In genomic region chr2:69459936-69460335, GRCh38 we compare ENCODE assay signal across 29 cellular contexts. TPM values are rescaled to one million over a fixed set of nuclear protein-coding genes. Genes with fewer than 3 reads are reported as not detected.
DNase-seq lines count a peak whose midpoint lies in the region; ATAC-seq and TF ChIP-seq lines count a peak whose summit lies in the region.
"Had no signal": no experiment of that assay in that cellular context is flagged by ENCODE, and none has a peak within 500 bp of the region (broad histone marks: within the 10 kb centered on the region; RNA-seq: fewer than 3 reads in every experiment).

No MANE protein-coding gene starts in this region.

- intact Hi-C loops in natural killer cell (cut with micrococcal nuclease) = no loop called here
- intact Hi-C loops in mucosa of descending colon (cut with DNase I, micrococcal nuclease) = no loop called here

- no peaks in the 10 kb centered on the region for H3K36me3 ChIP-seq in CD8-positive, alpha-beta memory T cell (ENCODE audit: insufficient read depth, low read length)
- H3K36me3 ChIP-seq in mucosa of descending colon (ENCODE audit: low read depth) = no peaks in the 10 kb centered on the region
- H3K36me3 ChIP-seq: SJCRH30 had no signal

- no peaks in the 10 kb centered on the region for H3K4me1 ChIP-seq in CD8-positive, alpha-beta memory T cell (ENCODE audit: insufficient read depth, low read length)
- H3K4me1 ChIP-seq in mucosa of descending colon (ENCODE audit: low read depth) = no peaks in the 10 kb centered on the region
- H3K4me1 ChIP-seq: A549, SJCRH30 had no signal

- H3K4me1 Mint-ChIP-seq in natural killer cell (peaks cover 8 to 14% of the 10 kb centered on the region in 2 donors), progenitor cell of endocrine pancreas (ENCODE audit: low read depth) (no peaks in the 10 kb centered on the region)
- H3K4me1 Mint-ChIP-seq in natural killer cell treated with Interleukin-12 subunit alpha and Interleukin-12 subunit beta and Interleukin-15 and Interleukin-18, amount 100 ng/mL, for 72 hours (ENCODE audit: low read depth in 2 of 2) = peaks cover 8 to 16% of the 10 kb centered on the region in 2 donors
- H3K4me1 Mint-ChIP-seq in CD8-positive, alpha-beta memory T cell = peaks cover 0 to 9% (median 9%) of the 10 kb centered on the region in 3 donors

- CTCF ChIA-PET in CD8-positive, alpha-beta memory T cell (lab: Charles Lee) = no interaction called here

- no peak overlapping the region for H3K27ac ChIP-seq in CD8-positive, alpha-beta memory T cell (ENCODE audit: low read depth, low read length)
- H3K27ac ChIP-seq: A549, C4-2B, PC-9, SJCRH30 had no signal

- H3K27me3 Mint-ChIP-seq in natural killer cell (ENCODE audit: low read depth in 2 of 2) = no peaks in the 10 kb centered on the region
- no peaks in the 10 kb centered on the region for H3K27me3 Mint-ChIP-seq in natural killer cell treated with Interleukin-12 subunit alpha and Interleukin-12 subunit beta and Interleukin-15 and Interleukin-18, amount 100 ng/mL, for 72 hours
- H3K27me3 Mint-ChIP-seq in CD8-positive, alpha-beta memory T cell = no peaks in the 10 kb centered on the region
- peaks cover 11% of the 10 kb centered on the region for H3K27me3 Mint-ChIP-seq in progenitor cell of endocrine pancreas

- no peaks in the 10 kb centered on the region for H3K27me3 ChIP-seq in CD8-positive, alpha-beta memory T cell (ENCODE audit: insufficient read depth, low read length, poor library complexity, severe bottlenecking)
- H3K27me3 ChIP-seq: MG63, SJCRH30 had no signal

- H3K4me3 ChIP-seq in CD8-positive, alpha-beta memory T cell (ENCODE audit: low read length) = no peak overlapping the region
- no peak overlapping the region for H3K4me3 ChIP-seq in mucosa of descending colon
- H3K4me3 ChIP-seq: A549, GM23338, MG63, PC-9, SJCRH30 had no signal

- peak overlapping the region; percentile 2 to 44 for H3K27ac Mint-ChIP-seq in natural killer cell
- H3K27ac Mint-ChIP-seq in natural killer cell treated with Interleukin-12 subunit alpha and Interleukin-12 subunit beta and Interleukin-15 and Interleukin-18, amount 100 ng/mL, for 72 hours = no peak overlapping the region
- peak overlapping the region in 6 of 8 donors; percentile 41 to 89 (median 64) for H3K27ac Mint-ChIP-seq in CD8-positive, alpha-beta memory T cell
- peak overlapping the region; percentile 67 for H3K27ac Mint-ChIP-seq in progenitor cell of endocrine pancreas
- H3K27ac Mint-ChIP-seq: GM23338, H9 had no signal

- H3K36me3 Mint-ChIP-seq in natural killer cell = no peaks in the 10 kb centered on the region
- no peaks in the 10 kb centered on the region for H3K36me3 Mint-ChIP-seq in natural killer cell treated with Interleukin-12 subunit alpha and Interleukin-12 subunit beta and Interleukin-15 and Interleukin-18, amount 100 ng/mL, for 72 hours
- H3K36me3 Mint-ChIP-seq in CD8-positive, alpha-beta memory T cell = peaks cover 0 to 35% (median 10%) of the 10 kb centered on the region in 3 donors
- H3K36me3 Mint-ChIP-seq in progenitor cell of endocrine pancreas (ENCODE audit: insufficient read depth) = peaks cover 5% of the 10 kb centered on the region

- POLR2A ChIA-PET in CD8-positive, alpha-beta memory T cell (lab: Charles Lee) = no interaction called here

- no peak overlapping the region for H3K4me3 Mint-ChIP-seq in natural killer cell
- H3K4me3 Mint-ChIP-seq in natural killer cell treated with Interleukin-12 subunit alpha and Interleukin-12 subunit beta and Interleukin-15 and Interleukin-18, amount 100 ng/mL, for 72 hours = no peak overlapping the region
- no peak overlapping the region for H3K4me3 Mint-ChIP-seq in CD8-positive, alpha-beta memory T cell
- H3K4me3 Mint-ChIP-seq in progenitor cell of endocrine pancreas (ENCODE audit: low read depth) = no peak overlapping the region
- H3K4me3 Mint-ChIP-seq: GM23338, H9 had no signal

- TF ChIP-seq CTCF in natural killer cell (IDR thresholded peaks at IDR 0.05) (no peak), progenitor cell of endocrine pancreas (IDR thresholded peaks at IDR 0.05; ENCODE audit: unreplicated experiment) (no peak), mucosa of descending colon (IDR thresholded peaks at IDR 0.05) (no peak)

- no peaks in the 10 kb centered on the region for H3K9me3 Mint-ChIP-seq in natural killer cell
- H3K9me3 Mint-ChIP-seq in natural killer cell treated with Interleukin-12 subunit alpha and Interleukin-12 subunit beta and Interleukin-15 and Interleukin-18, amount 100 ng/mL, for 72 hours = no peaks in the 10 kb centered on the region
- H3K9me3 Mint-ChIP-seq in CD8-positive, alpha-beta memory T cell = no peaks in the 10 kb centered on the region
- H3K9me3 Mint-ChIP-seq in progenitor cell of endocrine pancreas (ENCODE audit: low read depth) = no peaks in the 10 kb centered on the region
- H3K9me3 Mint-ChIP-seq: GM23338, H9 had no signal

- DNase-seq in natural killer cell (no peak), astrocyte of the hippocampus (ENCODE audit: low read depth, low spot score) (peak; percentile 58), progenitor cell of endocrine pancreas (ENCODE audit: low spot score, unreplicated experiment) (no peak), mucosa of descending colon (no peak), GDM1 (lab: John Stamatoyannopoulos, UW) (no peak), NAMALWA (ENCODE audit: low spot score) (no peak)
- no peak for DNase-seq in natural killer cell treated with Interleukin-12 subunit alpha and Interleukin-12 subunit beta and Interleukin-15 and Interleukin-18, amount 100 ng/mL, for 72 hours (ENCODE audit: low spot score)
- DNase-seq in CD8-positive, alpha-beta memory T cell = no peak
- DNase-seq: AML-193; EL; GF-D8; H9; KBM-7; MG63; NCI-H1048; NCI-H1417; NCI-H187; NCI-H2081 treated with DMSO at 0.1 percent for 48 hours; NCI-H446; NCI-H524 treated with DMSO at 0.1 percent for 48 hours; NCI-H82; NK-92 treated with Interleukin-12 subunit alpha and Interleukin-12 subunit beta, amount 100 ng/mL, for 24 hours; PC-9; SJCRH30 had no signal

- ATAC-seq in natural killer cell (no peak), mucosa of descending colon (no peak)
- ATAC-seq in natural killer cell treated with Interleukin-12 subunit alpha and Interleukin-12 subunit beta and Interleukin-15 and Interleukin-18, amount 100 ng/mL, for 72 hours = no peak
- ATAC-seq: A549, GM23338, Right ventricle myocardium inferior, SK-N-SH treated with all-trans-retinoic acid at 6 μM for 48 hours had no signal

- H3K9me3 ChIP-seq in CD8-positive, alpha-beta memory T cell (ENCODE audit: low read length) = no peaks in the 10 kb centered on the region
- no peaks in the 10 kb centered on the region for H3K9me3 ChIP-seq in mucosa of descending colon
- H3K9me3 ChIP-seq: A549, MG63, SJCRH30 had no signal

RNA-seq across cellular contexts. Expression of gene NFU1, which starts 22.7 kb away (rescaled TPM):
- total RNA-seq in natural killer cell (10 to 100 TPM; 21.4 to 25.0 (median 23.6) TPM), progenitor cell of endocrine pancreas (41.6 and 44.1 TPM in 2 replicates), mucosa of descending colon (10 to 100 TPM; 38.9 to 60.6 (median 47.2) TPM)
- 10 to 100 TPM; 25.3 to 34.6 TPM for total RNA-seq in natural killer cell treated with Interleukin-12 subunit alpha and Interleukin-12 subunit beta and Interleukin-15 and Interleukin-18, amount 100 ng/mL, for 72 hours
- 10 to 100 TPM; 40.4 to 43.2 TPM for total RNA-seq in CD8-positive, alpha-beta memory T cell
- polyA plus RNA-seq in CD8-positive, alpha-beta memory T cell = 78.3 TPM

Comparison
In these comparisons a context has a peak if more than half of its experiments do, and no peak if none do; other contexts are left out.
1. H3K27ac Mint-ChIP-seq: peak in natural killer cell (2 of 2), CD8-positive, alpha-beta memory T cell (6 of 8) and progenitor cell of endocrine pancreas (single experiment); none in natural killer cell treated with Interleukin-12 subunit alpha and Interleukin-12 subunit beta and Interleukin-15 and Interleukin-18, amount 100 ng/mL, for 72 hours (0 of 2).